Comparison of ENCODE assay signal across 15 cellular contexts in genomic region chr14:105470812-105471771, GRCh38. TPM values are rescaled to one million over a fixed set of nuclear protein-coding genes. Genes with fewer than 3 reads are reported as not detected.
DNase-seq lines count a peak whose midpoint lies in the region; ATAC-seq and TF ChIP-seq lines count a peak whose summit lies in the region.
"Had no signal": no experiment of that assay in that cellular context is flagged by ENCODE, and none has a peak within 500 bp of the region (broad histone marks: within the 10 kb centered on the region; RNA-seq: fewer than 3 reads in every experiment).

No MANE protein-coding gene starts in this region.

- H3K4me2 ChIP-seq in trophoblast cell (ENCODE audit: low read length) = no peak overlapping the region

- 46% methylated on average over 1 of the region's 30 CpGs for WGBS in esophagus muscularis mucosa
- WGBS in trophoblast cell (ENCODE audit: extremely low coverage, insufficient coverage, insufficient read length) = no CpG with 5 or more reads among the region's 30 CpGs
- WGBS in testis, 2 donors = 43 to 53% methylated on average over 1 to 26 of the region's 30 CpGs

- no peak overlapping the region for H4K12ac ChIP-seq in trophoblast cell (ENCODE audit: low read depth, low read length)

- H3K27ac ChIP-seq in esophagus muscularis mucosa (replicated peaks in 1 of 4) = peak overlapping the region; percentile 84 to 99 (median 94)
- H3K27ac ChIP-seq in trophoblast cell (ENCODE audit: low read depth, low read length) = peak overlapping the region; percentile 47
- no peak overlapping the region for H3K27ac ChIP-seq in testis

- peaks cover 7% of the 10 kb centered on the region for H3K79me1 ChIP-seq in trophoblast cell (ENCODE audit: low read length)

- 0 out of 2 replicates have a peak, but pooled peaks have one; percentile 18 for TF ChIP-seq CTCF in GM12875 (IDR thresholded peaks at IDR 0.05; ENCODE audit: borderline replicate concordance, insufficient read depth, low read depth, low read length)
- TF ChIP-seq CTCF in esophagus muscularis mucosa (IDR thresholded peaks at IDR 0.05) = peak; percentile 8 to 22 (median 10)
- TF ChIP-seq CTCF in testis (IDR thresholded peaks at IDR 0.05) = no peak

- no peak overlapping the region for H2AK5ac ChIP-seq in trophoblast cell (ENCODE audit: low read length)

- no peak overlapping the region for H3K18ac ChIP-seq in trophoblast cell (ENCODE audit: low read length)

- H3K4me1 ChIP-seq in esophagus muscularis mucosa (peaks cover 73 to 85% (median 82%) of the 10 kb centered on the region in 4 donors), trophoblast cell (ENCODE audit: control insufficient read depth in 1 of 2, insufficient read depth in 2 of 2, low read length in 2 of 2) (peaks cover 10 to 21% of the 10 kb centered on the region in 2 experiments), testis (peaks cover 43% of the 10 kb centered on the region)

- H3K4me1 Mint-ChIP-seq in activated T-cell treated with anti-CD3 and anti-CD28 coated beads, Interleukin-2, amount 50 U/mL, for 24 hours (ENCODE audit: low read depth) = peaks cover 5% of the 10 kb centered on the region
- peaks cover 0 to 6% of the 10 kb centered on the region in 2 donors for H3K4me1 Mint-ChIP-seq in immature natural killer cell

- H3K14ac ChIP-seq in trophoblast cell (ENCODE audit: low read length) = no peak overlapping the region

- H3K79me2 ChIP-seq in trophoblast cell (ENCODE audit: control insufficient read depth, insufficient read depth, low read length, poor library complexity) = no peaks in the 10 kb centered on the region

- no peaks in the 10 kb centered on the region for H3K27me3 ChIP-seq in esophagus muscularis mucosa
- H3K27me3 ChIP-seq in trophoblast cell (ENCODE audit: insufficient read depth, low read length) = peaks cover 13% of the 10 kb centered on the region
- H3K27me3 ChIP-seq in testis = no peaks in the 10 kb centered on the region

- H3K9me3 ChIP-seq in esophagus muscularis mucosa = no peaks in the 10 kb centered on the region
- H3K9me3 ChIP-seq in trophoblast cell (ENCODE audit: insufficient read depth, low read depth, low read length) = no peaks in the 10 kb centered on the region
- no peaks in the 10 kb centered on the region for H3K9me3 ChIP-seq in testis

- TF ChIP-seq EP300 in esophagus muscularis mucosa (IDR thresholded peaks at IDR 0.05) = no peak

- no peak overlapping the region for H3K23ac ChIP-seq in trophoblast cell (ENCODE audit: low read length)

- TF ChIP-seq POLR2A in esophagus muscularis mucosa (IDR thresholded peaks at IDR 0.05; ENCODE audit: low read depth) (no peak), testis (IDR thresholded peaks at IDR 0.05) (no peak)

- no peak overlapping the region for H2BK12ac ChIP-seq in trophoblast cell (ENCODE audit: low read length)

- H3K36me3 ChIP-seq in esophagus muscularis mucosa (peaks cover 5 to 46% (median 27%) of the 10 kb centered on the region in 4 donors), trophoblast cell (ENCODE audit: control insufficient read depth in 1 of 2, insufficient read depth in 2 of 2, low read length in 2 of 2) (peaks cover 41 to 45% of the 10 kb centered on the region in 2 experiments), testis (ENCODE audit: low read depth, missing control alignments) (no peaks in the 10 kb centered on the region)

- H4K91ac ChIP-seq in trophoblast cell (ENCODE audit: low read depth, low read length) = peak overlapping the region; percentile 42

- no peak for ATAC-seq in HG03139 (IDR thresholded peaks at IDR 0.05; ENCODE audit: unreplicated experiment)
- ATAC-seq: stimulated activated memory B cell treated with anti-CD40 and anti-IgM and Interleukin-4, amounts not matched to agents 10 μg/mL and 1 μg/mL and 100 μg/mL, for 72 hours had no signal

- no peak overlapping the region for H3K27ac Mint-ChIP-seq in activated T-cell treated with anti-CD3 and anti-CD28 coated beads, Interleukin-2, amount 50 U/mL, for 24 hours
- H3K27ac Mint-ChIP-seq in immature natural killer cell = no peak overlapping the region
- H3K27ac Mint-ChIP-seq: dendritic cell treated with granulocyte-macrophage colony-stimulating factor and Interleukin-4, amounts not matched to agents 40 ng/mL and 50 ng/mL, for 4 days; stimulated activated memory B cell treated with anti-CD40 and anti-IgM and Interleukin-4, amounts not matched to agents 10 μg/mL and 1 μg/mL and 100 μg/mL, for 72 hours had no signal

- DNase-seq in NCI-H2227 (lab: John Stamatoyannopoulos, UW; ENCODE audit: unreplicated experiment) (peak; percentile 45), esophagus muscularis mucosa (ENCODE audit: extremely low spot score) (no peak), trophoblast cell (peak; percentile 71 to 79), testis (no peak), immature natural killer cell (no peak)
- DNase-seq in activated T-cell treated with anti-CD3 and anti-CD28 coated beads, Interleukin-2, amount 50 U/mL, for 24 hours = no peak
- DNase-seq: activated CD8-positive, alpha-beta memory T cell treated with anti-CD3 and anti-CD28 coated beads, Interleukin-2, amount 50 U/mL, for 4 hours; GDM1; NCI-H1048; SW 1271 had no signal

- H3K4ac ChIP-seq in trophoblast cell (ENCODE audit: low read depth, low read length) = no peak overlapping the region

- peak overlapping the region; percentile 14 for H2BK120ac ChIP-seq in trophoblast cell (ENCODE audit: insufficient read depth, low read length, poor library complexity)

- H2BK5ac ChIP-seq in trophoblast cell (ENCODE audit: low read depth, low read length, poor library complexity) = peak overlapping the region; percentile 3

- no peak overlapping the region for H4K8ac ChIP-seq in trophoblast cell (ENCODE audit: low read depth, low read length)

- H3K9me3 Mint-ChIP-seq in activated T-cell treated with anti-CD3 and anti-CD28 coated beads, Interleukin-2, amount 50 U/mL, for 24 hours = no peaks in the 10 kb centered on the region
- no peaks in the 10 kb centered on the region for H3K9me3 Mint-ChIP-seq in immature natural killer cell
- H3K9me3 Mint-ChIP-seq: dendritic cell treated with granulocyte-macrophage colony-stimulating factor and Interleukin-4, amounts not matched to agents 40 ng/mL and 50 ng/mL, for 4 days; stimulated activated memory B cell treated with anti-CD40 and anti-IgM and Interleukin-4, amounts not matched to agents 10 μg/mL and 1 μg/mL and 100 μg/mL, for 72 hours had no signal

- no peak overlapping the region for H3K4me3 Mint-ChIP-seq in activated T-cell treated with anti-CD3 and anti-CD28 coated beads, Interleukin-2, amount 50 U/mL, for 24 hours
- no peak overlapping the region for H3K4me3 Mint-ChIP-seq in immature natural killer cell
- H3K4me3 Mint-ChIP-seq: dendritic cell treated with granulocyte-macrophage colony-stimulating factor and Interleukin-4, amounts not matched to agents 40 ng/mL and 50 ng/mL, for 4 days; stimulated activated memory B cell treated with anti-CD40 and anti-IgM and Interleukin-4, amounts not matched to agents 10 μg/mL and 1 μg/mL and 100 μg/mL, for 72 hours had no signal

- H3K9ac ChIP-seq in trophoblast cell (ENCODE audit: low read length) = no peak overlapping the region

- H3K27me3 Mint-ChIP-seq in activated T-cell treated with anti-CD3 and anti-CD28 coated beads, Interleukin-2, amount 50 U/mL, for 24 hours = peaks cover 9% of the 10 kb centered on the region
- H3K27me3 Mint-ChIP-seq in immature natural killer cell (ENCODE audit: low read depth in 3 of 3) = peaks cover 0 to 4% (median 2%) of the 10 kb centered on the region in 3 donors
- H3K27me3 Mint-ChIP-seq: stimulated activated memory B cell treated with anti-CD40 and anti-IgM and Interleukin-4, amounts not matched to agents 10 μg/mL and 1 μg/mL and 100 μg/mL, for 72 hours had no signal

- H3K4me3 ChIP-seq in GM12875 (ENCODE audit: low read depth, low read length) = no peak overlapping the region
- H3K4me3 ChIP-seq in esophagus muscularis mucosa = no peak overlapping the region
- no peak overlapping the region for H3K4me3 ChIP-seq in trophoblast cell (ENCODE audit: low read depth, low read length)
- no peak overlapping the region for H3K4me3 ChIP-seq in testis
- H3K4me3 ChIP-seq: skin epidermis had no signal

- intact Hi-C loops in esophagus muscularis mucosa (cut with DNase I) (no loop called here), testis (cut with DNase I; ENCODE audit: low total_unique reads) (no loop called here)

- peaks cover 25% of the 10 kb centered on the region for H3K36me3 Mint-ChIP-seq in activated T-cell treated with anti-CD3 and anti-CD28 coated beads, Interleukin-2, amount 50 U/mL, for 24 hours (ENCODE audit: low read depth)
- no peaks in the 10 kb centered on the region for H3K36me3 Mint-ChIP-seq in immature natural killer cell
- H3K36me3 Mint-ChIP-seq: stimulated activated memory B cell treated with anti-CD40 and anti-IgM and Interleukin-4, amounts not matched to agents 10 μg/mL and 1 μg/mL and 100 μg/mL, for 72 hours had no signal

- H2AFZ ChIP-seq in trophoblast cell (ENCODE audit: insufficient read depth, low read length, poor library complexity) = no peak overlapping the region

RNA-seq across cellular contexts. Expression of gene CRIP2, which starts 3.5 kb away (rescaled TPM):
- total RNA-seq in esophagus muscularis mucosa (100 to 1,000 TPM; 283 to 578 (median 392) TPM), testis (100 to 1,000 TPM; 114 to 159 TPM)
- polyA plus RNA-seq in trophoblast cell (2013) = 85.1 and 90.0 TPM in 2 replicates
- polyA plus RNA-seq in testis (ENCODE audit: insufficient read depth, low read depth, low replicate concordance) (121 TPM), immature natural killer cell (10 to 100 TPM in 2 of 3 donors, 1 to 10 TPM in 1; 5.7 to 30.2 (median 18.1) TPM)

RNA-seq across cellular contexts. Expression of gene CRIP1, which starts 15.6 kb away (rescaled TPM):
- total RNA-seq in esophagus muscularis mucosa (100 to 1,000 TPM in 1 of 4 donors, 10 to 100 TPM in 3; 34.0 to 110 (median 54.6) TPM), testis (1 to 10 TPM; 3.0 to 4.4 TPM)
- 44.7 and 45.0 TPM in 2 replicates for polyA plus RNA-seq in trophoblast cell (2013)
- polyA plus RNA-seq in testis (ENCODE audit: insufficient read depth, low read depth, low replicate concordance) (154 TPM), immature natural killer cell (1,000 to 10,000 TPM in 1 of 3 donors, 100 to 1,000 TPM in 2; 921 to 1,915 (median 940) TPM)

RNA-seq across cellular contexts. Expression of gene TEDC1, which starts 20.0 kb away (rescaled TPM):
- total RNA-seq in esophagus muscularis mucosa (1 to 10 TPM; 3.8 to 6.6 (median 4.7) TPM), testis (10 to 100 TPM; 16.4 to 16.7 TPM)
- polyA plus RNA-seq in trophoblast cell (2013) = 8.8 and 8.9 TPM in 2 replicates
- polyA plus RNA-seq in testis (ENCODE audit: insufficient read depth, low read depth, low replicate concordance) (8.8 TPM), immature natural killer cell (10 to 100 TPM; 11.4 to 20.3 (median 15.9) TPM)

RNA-seq across cellular contexts. Expression of gene MTA1, which starts 51.5 kb away (rescaled TPM):
- total RNA-seq in esophagus muscularis mucosa (10 to 100 TPM; 49.0 to 94.2 (median 67.9) TPM), testis (100 to 1,000 TPM; 118 to 120 TPM)
- 90.0 and 91.2 TPM in 2 replicates for polyA plus RNA-seq in trophoblast cell (2013)
- polyA plus RNA-seq in testis (ENCODE audit: insufficient read depth, low read depth, low replicate concordance) (135 TPM), immature natural killer cell (1 to 10 TPM in 2 of 3 donors, under 1 TPM in 1; 0.82 to 3.0 (median 2.8) TPM)

RNA-seq across cellular contexts. Expression of gene TMEM121, which starts 55.3 kb away (rescaled TPM):
- total RNA-seq in esophagus muscularis mucosa (10 to 100 TPM in 1 of 4 donors, 1 to 10 TPM in 3; 2.9 to 13.0 (median 5.4) TPM), testis (1 to 10 TPM; 3.7 to 4.8 TPM)
- 0.12 TPM in 2 replicates for polyA plus RNA-seq in trophoblast cell (2013)
- polyA plus RNA-seq in testis (ENCODE audit: insufficient read depth, low read depth, low replicate concordance) (1.4 TPM), immature natural killer cell (1 to 10 TPM in 2 of 3 donors, not detected in 1; 1.1 to 1.4 TPM)

Comparison
In these comparisons a context has a peak if more than half of its experiments do, and no peak if none do; other contexts are left out.
1. CTCF ChIP-seq: peak in GM12875 (single experiment) and esophagus muscularis mucosa (3 of 3); none in testis (0 of 3).
2. DNase-seq: peak in NCI-H2227 (single experiment) and trophoblast cell (2 of 2); none in esophagus muscularis mucosa (single experiment), activated T-cell treated with anti-CD3 and anti-CD28 coated beads, Interleukin-2, amount 50 U/mL, for 24 hours (single experiment), testis (single experiment) and immature natural killer cell (0 of 3).
3. H3K27ac ChIP-seq: peak in esophagus muscularis mucosa (4 of 4) and trophoblast cell (single experiment); none in testis (0 of 2).
4. RNA of gene CRIP1, which starts 15.6 kb away (total RNA-seq): 34.0 to 110 TPM in esophagus muscularis mucosa; 3.0 to 4.4 TPM in testis; every median in the first group is over 4 times any median in the second.